Comparison of ENCODE assay signal across 9 cellular contexts in genomic region chr18:40314199-40314598, GRCh38.
"Had no signal": no experiment of that assay in that cellular context is flagged by ENCODE, and none has a peak within 500 bp of the region (broad histone marks: within the 10 kb centered on the region; RNA-seq: fewer than 3 reads in every experiment).

No MANE protein-coding gene starts in this region.

- H3K4me3 ChIP-seq: GM23248, HAP-1, K562 had no signal

- ATAC-seq: HCT116, K562 had no signal

- H2AFZ ChIP-seq: GM23248 had no signal

- H3K9ac ChIP-seq: GM23248 had no signal

- H3K36me3 ChIP-seq: HAP-1 had no signal

- H3K4me1 ChIP-seq: HAP-1 had no signal

- H3K9me3 ChIP-seq: HAP-1 had no signal

- H3K27ac ChIP-seq: GM23248 had no signal

- DNase-seq: GM23248, GOT3, H7, HFFc6, IMR-90, KG1 had no signal
